ENCODE assay signal across 1 cellular context in the genomic region with DNA sequence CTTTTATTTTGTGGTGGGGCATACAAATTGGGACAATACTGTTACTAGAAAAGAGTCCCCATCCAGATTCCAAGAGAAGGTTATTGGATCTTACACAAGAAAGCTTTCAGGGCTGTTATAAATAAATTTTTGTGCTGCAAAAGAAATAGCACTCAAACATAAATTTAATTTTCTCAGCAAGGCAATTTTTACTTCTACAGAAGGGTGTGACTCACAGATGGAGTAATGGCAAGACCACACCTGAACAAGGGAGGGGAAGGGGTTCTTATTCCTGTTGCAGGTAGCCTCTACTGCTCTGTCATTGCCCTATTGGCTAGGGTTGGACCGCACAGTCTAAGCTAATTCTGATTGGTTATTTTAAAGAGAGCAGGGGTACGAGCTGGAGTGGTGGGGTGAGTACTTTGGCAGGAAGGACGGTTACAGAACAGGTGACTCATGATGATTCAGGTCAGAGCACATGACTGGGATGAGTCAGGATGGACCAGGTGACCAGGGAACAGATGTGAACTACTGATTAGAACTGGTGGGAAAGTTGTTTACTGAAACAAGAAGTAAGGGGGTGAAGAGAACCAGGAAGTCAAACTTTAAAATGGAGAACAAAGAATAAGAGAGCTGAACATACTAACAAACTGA.
A peak's percentile ranks its signal among the peaks of the same experiment; 100 is the strongest.
TF ChIP-seq lines count a peak whose summit lies in the region.

No MANE protein-coding gene starts in this region.

TF ChIP-seq in K562, 482 proteins besides CTCF, POLR2A, EP300 and RAD21 (continued from another document):
- TF ChIP-seq, protein P1, sequence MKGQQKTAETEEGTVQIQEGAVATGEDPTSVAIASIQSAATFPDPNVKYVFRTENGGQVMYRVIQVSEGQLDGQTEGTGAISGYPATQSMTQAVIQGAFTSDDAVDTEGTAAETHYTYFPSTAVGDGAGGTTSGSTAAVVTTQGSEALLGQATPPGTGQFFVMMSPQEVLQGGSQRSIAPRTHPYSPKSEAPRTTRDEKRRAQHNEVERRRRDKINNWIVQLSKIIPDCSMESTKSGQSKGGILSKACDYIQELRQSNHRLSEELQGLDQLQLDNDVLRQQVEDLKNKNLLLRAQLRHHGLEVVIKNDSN (CRISPR knock-in tag; IDR thresholded peaks at IDR 0.05): peak; percentile 54; the same call in 1 of the 2 replicates
- TF ChIP-seq TRIM24 (IDR thresholded peaks at IDR 0.05) (peak; percentile 58 to 81; a peak in 3 of 4 replicates), NEUROD1 (IDR thresholded peaks at IDR 0.05; ENCODE audit: borderline replicate concordance, low read depth, low read length, partially characterized antibody) (no peak), ZNF696 (CRISPR knock-in tag; conservative IDR thresholded peaks at IDR 0.05) (no peak), NFYB (IDR thresholded peaks at IDR 0.05; ENCODE audit: extremely low read depth, insufficient read length) (no peak), NCOA1 (IDR thresholded peaks at IDR 0.05; ENCODE audit: low read depth) (no peak), COPS2 (conservative IDR thresholded peaks at IDR 0.05) (no peak), SUPT5H (IDR thresholded peaks at IDR 0.05) (no peak)
- TF ChIP-seq, protein P2, sequence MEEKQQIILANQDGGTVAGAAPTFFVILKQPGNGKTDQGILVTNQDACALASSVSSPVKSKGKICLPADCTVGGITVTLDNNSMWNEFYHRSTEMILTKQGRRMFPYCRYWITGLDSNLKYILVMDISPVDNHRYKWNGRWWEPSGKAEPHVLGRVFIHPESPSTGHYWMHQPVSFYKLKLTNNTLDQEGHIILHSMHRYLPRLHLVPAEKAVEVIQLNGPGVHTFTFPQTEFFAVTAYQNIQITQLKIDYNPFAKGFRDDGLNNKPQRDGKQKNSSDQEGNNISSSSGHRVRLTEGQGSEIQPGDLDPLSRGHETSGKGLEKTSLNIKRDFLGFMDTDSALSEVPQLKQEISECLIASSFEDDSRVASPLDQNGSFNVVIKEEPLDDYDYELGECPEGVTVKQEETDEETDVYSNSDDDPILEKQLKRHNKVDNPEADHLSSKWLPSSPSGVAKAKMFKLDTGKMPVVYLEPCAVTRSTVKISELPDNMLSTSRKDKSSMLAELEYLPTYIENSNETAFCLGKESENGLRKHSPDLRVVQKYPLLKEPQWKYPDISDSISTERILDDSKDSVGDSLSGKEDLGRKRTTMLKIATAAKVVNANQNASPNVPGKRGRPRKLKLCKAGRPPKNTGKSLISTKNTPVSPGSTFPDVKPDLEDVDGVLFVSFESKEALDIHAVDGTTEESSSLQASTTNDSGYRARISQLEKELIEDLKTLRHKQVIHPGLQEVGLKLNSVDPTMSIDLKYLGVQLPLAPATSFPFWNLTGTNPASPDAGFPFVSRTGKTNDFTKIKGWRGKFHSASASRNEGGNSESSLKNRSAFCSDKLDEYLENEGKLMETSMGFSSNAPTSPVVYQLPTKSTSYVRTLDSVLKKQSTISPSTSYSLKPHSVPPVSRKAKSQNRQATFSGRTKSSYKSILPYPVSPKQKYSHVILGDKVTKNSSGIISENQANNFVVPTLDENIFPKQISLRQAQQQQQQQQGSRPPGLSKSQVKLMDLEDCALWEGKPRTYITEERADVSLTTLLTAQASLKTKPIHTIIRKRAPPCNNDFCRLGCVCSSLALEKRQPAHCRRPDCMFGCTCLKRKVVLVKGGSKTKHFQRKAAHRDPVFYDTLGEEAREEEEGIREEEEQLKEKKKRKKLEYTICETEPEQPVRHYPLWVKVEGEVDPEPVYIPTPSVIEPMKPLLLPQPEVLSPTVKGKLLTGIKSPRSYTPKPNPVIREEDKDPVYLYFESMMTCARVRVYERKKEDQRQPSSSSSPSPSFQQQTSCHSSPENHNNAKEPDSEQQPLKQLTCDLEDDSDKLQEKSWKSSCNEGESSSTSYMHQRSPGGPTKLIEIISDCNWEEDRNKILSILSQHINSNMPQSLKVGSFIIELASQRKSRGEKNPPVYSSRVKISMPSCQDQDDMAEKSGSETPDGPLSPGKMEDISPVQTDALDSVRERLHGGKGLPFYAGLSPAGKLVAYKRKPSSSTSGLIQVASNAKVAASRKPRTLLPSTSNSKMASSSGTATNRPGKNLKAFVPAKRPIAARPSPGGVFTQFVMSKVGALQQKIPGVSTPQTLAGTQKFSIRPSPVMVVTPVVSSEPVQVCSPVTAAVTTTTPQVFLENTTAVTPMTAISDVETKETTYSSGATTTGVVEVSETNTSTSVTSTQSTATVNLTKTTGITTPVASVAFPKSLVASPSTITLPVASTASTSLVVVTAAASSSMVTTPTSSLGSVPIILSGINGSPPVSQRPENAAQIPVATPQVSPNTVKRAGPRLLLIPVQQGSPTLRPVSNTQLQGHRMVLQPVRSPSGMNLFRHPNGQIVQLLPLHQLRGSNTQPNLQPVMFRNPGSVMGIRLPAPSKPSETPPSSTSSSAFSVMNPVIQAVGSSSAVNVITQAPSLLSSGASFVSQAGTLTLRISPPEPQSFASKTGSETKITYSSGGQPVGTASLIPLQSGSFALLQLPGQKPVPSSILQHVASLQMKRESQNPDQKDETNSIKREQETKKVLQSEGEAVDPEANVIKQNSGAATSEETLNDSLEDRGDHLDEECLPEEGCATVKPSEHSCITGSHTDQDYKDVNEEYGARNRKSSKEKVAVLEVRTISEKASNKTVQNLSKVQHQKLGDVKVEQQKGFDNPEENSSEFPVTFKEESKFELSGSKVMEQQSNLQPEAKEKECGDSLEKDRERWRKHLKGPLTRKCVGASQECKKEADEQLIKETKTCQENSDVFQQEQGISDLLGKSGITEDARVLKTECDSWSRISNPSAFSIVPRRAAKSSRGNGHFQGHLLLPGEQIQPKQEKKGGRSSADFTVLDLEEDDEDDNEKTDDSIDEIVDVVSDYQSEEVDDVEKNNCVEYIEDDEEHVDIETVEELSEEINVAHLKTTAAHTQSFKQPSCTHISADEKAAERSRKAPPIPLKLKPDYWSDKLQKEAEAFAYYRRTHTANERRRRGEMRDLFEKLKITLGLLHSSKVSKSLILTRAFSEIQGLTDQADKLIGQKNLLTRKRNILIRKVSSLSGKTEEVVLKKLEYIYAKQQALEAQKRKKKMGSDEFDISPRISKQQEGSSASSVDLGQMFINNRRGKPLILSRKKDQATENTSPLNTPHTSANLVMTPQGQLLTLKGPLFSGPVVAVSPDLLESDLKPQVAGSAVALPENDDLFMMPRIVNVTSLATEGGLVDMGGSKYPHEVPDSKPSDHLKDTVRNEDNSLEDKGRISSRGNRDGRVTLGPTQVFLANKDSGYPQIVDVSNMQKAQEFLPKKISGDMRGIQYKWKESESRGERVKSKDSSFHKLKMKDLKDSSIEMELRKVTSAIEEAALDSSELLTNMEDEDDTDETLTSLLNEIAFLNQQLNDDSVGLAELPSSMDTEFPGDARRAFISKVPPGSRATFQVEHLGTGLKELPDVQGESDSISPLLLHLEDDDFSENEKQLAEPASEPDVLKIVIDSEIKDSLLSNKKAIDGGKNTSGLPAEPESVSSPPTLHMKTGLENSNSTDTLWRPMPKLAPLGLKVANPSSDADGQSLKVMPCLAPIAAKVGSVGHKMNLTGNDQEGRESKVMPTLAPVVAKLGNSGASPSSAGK (IDR thresholded peaks at IDR 0.05): no peak; the same call in 1 of the 2 replicates
- TF ChIP-seq, protein P3, sequence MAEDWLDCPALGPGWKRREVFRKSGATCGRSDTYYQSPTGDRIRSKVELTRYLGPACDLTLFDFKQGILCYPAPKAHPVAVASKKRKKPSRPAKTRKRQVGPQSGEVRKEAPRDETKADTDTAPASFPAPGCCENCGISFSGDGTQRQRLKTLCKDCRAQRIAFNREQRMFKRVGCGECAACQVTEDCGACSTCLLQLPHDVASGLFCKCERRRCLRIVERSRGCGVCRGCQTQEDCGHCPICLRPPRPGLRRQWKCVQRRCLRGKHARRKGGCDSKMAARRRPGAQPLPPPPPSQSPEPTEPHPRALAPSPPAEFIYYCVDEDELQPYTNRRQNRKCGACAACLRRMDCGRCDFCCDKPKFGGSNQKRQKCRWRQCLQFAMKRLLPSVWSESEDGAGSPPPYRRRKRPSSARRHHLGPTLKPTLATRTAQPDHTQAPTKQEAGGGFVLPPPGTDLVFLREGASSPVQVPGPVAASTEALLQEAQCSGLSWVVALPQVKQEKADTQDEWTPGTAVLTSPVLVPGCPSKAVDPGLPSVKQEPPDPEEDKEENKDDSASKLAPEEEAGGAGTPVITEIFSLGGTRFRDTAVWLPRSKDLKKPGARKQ (CRISPR knock-in tag; IDR thresholded peaks at IDR 0.05): no peak
- TF ChIP-seq, protein P4, sequence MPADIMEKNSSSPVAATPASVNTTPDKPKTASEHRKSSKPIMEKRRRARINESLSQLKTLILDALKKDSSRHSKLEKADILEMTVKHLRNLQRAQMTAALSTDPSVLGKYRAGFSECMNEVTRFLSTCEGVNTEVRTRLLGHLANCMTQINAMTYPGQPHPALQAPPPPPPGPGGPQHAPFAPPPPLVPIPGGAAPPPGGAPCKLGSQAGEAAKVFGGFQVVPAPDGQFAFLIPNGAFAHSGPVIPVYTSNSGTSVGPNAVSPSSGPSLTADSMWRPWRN (IDR thresholded peaks at IDR 0.05; ENCODE audit: low read depth): no peak
- TF ChIP-seq, protein P5, sequence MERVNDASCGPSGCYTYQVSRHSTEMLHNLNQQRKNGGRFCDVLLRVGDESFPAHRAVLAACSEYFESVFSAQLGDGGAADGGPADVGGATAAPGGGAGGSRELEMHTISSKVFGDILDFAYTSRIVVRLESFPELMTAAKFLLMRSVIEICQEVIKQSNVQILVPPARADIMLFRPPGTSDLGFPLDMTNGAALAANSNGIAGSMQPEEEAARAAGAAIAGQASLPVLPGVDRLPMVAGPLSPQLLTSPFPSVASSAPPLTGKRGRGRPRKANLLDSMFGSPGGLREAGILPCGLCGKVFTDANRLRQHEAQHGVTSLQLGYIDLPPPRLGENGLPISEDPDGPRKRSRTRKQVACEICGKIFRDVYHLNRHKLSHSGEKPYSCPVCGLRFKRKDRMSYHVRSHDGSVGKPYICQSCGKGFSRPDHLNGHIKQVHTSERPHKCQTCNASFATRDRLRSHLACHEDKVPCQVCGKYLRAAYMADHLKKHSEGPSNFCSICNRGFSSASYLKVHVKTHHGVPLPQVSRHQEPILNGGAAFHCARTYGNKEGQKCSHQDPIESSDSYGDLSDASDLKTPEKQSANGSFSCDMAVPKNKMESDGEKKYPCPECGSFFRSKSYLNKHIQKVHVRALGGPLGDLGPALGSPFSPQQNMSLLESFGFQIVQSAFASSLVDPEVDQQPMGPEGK (CRISPR knock-in tag; IDR thresholded peaks at IDR 0.05; ENCODE audit: borderline replicate concordance): no peak
- TF ChIP-seq, protein P6, sequence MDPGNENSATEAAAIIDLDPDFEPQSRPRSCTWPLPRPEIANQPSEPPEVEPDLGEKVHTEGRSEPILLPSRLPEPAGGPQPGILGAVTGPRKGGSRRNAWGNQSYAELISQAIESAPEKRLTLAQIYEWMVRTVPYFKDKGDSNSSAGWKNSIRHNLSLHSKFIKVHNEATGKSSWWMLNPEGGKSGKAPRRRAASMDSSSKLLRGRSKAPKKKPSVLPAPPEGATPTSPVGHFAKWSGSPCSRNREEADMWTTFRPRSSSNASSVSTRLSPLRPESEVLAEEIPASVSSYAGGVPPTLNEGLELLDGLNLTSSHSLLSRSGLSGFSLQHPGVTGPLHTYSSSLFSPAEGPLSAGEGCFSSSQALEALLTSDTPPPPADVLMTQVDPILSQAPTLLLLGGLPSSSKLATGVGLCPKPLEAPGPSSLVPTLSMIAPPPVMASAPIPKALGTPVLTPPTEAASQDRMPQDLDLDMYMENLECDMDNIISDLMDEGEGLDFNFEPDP (CRISPR knock-in tag; IDR thresholded peaks at IDR 0.05): no peak
